In the genomic region with DNA sequence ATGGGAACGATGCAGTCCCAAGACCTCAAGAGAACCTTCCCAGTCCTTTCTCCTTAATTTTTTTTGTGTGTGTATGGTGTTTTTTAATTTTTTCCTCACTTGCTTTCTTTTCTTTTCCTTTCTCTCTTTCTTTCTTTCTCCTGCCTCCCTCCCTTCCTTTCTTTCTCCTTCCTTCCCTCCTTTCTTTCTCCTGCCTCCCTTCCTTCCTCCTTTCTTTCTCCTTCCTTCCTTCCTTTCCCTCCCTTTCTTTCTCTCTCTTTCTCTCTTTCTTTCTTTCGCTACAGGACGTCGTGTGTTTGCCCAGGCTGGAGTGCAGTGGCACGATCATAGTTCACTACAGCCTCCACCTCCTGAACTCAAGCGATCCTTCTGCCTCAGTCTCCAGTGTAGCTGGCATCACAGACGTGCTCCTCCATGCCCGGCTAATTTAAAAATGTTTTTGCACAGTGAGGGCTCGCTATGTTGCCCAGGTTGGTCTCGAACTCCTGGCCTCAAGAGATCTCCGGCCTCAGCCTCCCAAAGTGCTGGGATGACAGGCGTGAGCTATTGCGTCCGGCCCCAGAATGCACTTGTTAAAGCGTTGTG, we compare ENCODE assay signal across 8 cellular contexts. TPM values are rescaled to one million over a fixed set of nuclear protein-coding genes. Genes with fewer than 3 reads are reported as not detected.
DNase-seq lines count a peak whose midpoint lies in the region; ATAC-seq and TF ChIP-seq lines count a peak whose summit lies in the region.

No MANE protein-coding gene starts in this region.

- H3K36me3 ChIP-seq in DOHH2 (ENCODE audit: control insufficient read depth, low read length) (peaks cover 9% of the 10 kb centered on the region; the same call in 1 of the 2 replicates), SJCRH30 (no peaks in the 10 kb centered on the region), esophagus muscularis mucosa (peaks cover 0 to 14% (median 2%) of the 10 kb centered on the region in 4 donors), psoas muscle (ENCODE audit: insufficient read depth in 1 of 2, low read depth in 1 of 2) (no peaks in the 10 kb centered on the region)

- TF ChIP-seq POLR2A in esophagus muscularis mucosa (IDR thresholded peaks at IDR 0.05; ENCODE audit: low read depth), result no peak

- H3K4me3 ChIP-seq in DOHH2 (ENCODE audit: low read length) (peak overlapping the region; percentile 93), SJCRH30 (peak overlapping the region; percentile 87), esophagus muscularis mucosa (peak overlapping the region; percentile 71 to 92 (median 76)), psoas muscle (peak overlapping the region; percentile 73)

- H3F3A ChIP-seq in DOHH2 (ENCODE audit: control insufficient read depth, insufficient read depth), result peaks cover 11% of the 10 kb centered on the region

- DNase-seq in SJCRH30 (no peak), esophagus muscularis mucosa (ENCODE audit: extremely low spot score) (no peak), psoas muscle (no peak), NCI-H2107 treated with DMSO at 0.1 percent for 48 hours (lab: John Stamatoyannopoulos, UW; ENCODE audit: unreplicated experiment) (no peak), NCI-H774 (lab: John Stamatoyannopoulos, UW) (no peak), CD1c-positive myeloid dendritic cell (ENCODE audit: extremely low spot score) (no peak), COLO668 (lab: John Stamatoyannopoulos, UW; ENCODE audit: unreplicated experiment) (no peak)

- no peaks in the 10 kb centered on the region for H3K9me3 ChIP-seq in DOHH2 (ENCODE audit: control insufficient read depth, insufficient read depth, low read length)
- no peaks in the 10 kb centered on the region for H3K9me3 ChIP-seq in SJCRH30 (replicated peaks)
- no peaks in the 10 kb centered on the region for H3K9me3 ChIP-seq in esophagus muscularis mucosa
- H3K9me3 ChIP-seq in psoas muscle, result no peaks in the 10 kb centered on the region

- peak overlapping the region; percentile 78 for H3K4me2 ChIP-seq in DOHH2 (ENCODE audit: low read length)

- intact Hi-C loops in esophagus muscularis mucosa (cut with DNase I) (loop anchor here (5.0 to 10.0 kb wide), 4 partner anchors 76 to 599 kb away; a partner anchor contains a TSS), psoas muscle (cut with DNase I) (loop anchor here (1.0 to 10.0 kb wide), 5 partner anchors 12 to 1206 kb away; a partner anchor contains a TSS)

- H3K4me1 ChIP-seq in DOHH2 (ENCODE audit: control insufficient read depth, low read length) (peaks cover 19% of the 10 kb centered on the region), SJCRH30 (0 out of 2 replicates have a peak, but pooled peaks cover 5% of the 10 kb centered on the region), esophagus muscularis mucosa (peaks cover 28 to 53% (median 44%) of the 10 kb centered on the region in 4 donors), psoas muscle (peaks cover 29% of the 10 kb centered on the region)

- TF ChIP-seq EP300 in esophagus muscularis mucosa (IDR thresholded peaks at IDR 0.05), result no peak

- no peak overlapping the region for H3K27ac ChIP-seq in DOHH2 (ENCODE audit: low read depth, low read length)
- H3K27ac ChIP-seq in SJCRH30, result no peak overlapping the region
- H3K27ac ChIP-seq in esophagus muscularis mucosa (replicated peaks in 1 of 4), result peak overlapping the region; percentile 95 to 99 (median 96)
- H3K27ac ChIP-seq in psoas muscle, result peak overlapping the region; percentile 89

- H3K79me2 ChIP-seq in DOHH2 (ENCODE audit: control insufficient read depth, low read length), result peaks cover 40% of the 10 kb centered on the region

- no peaks in the 10 kb centered on the region for H3K9me2 ChIP-seq in DOHH2 (replicated peaks; ENCODE audit: control insufficient read depth, low read length)

- H3K27me3 ChIP-seq in DOHH2 (ENCODE audit: control insufficient read depth, low read length), result no peaks in the 10 kb centered on the region
- no peaks in the 10 kb centered on the region for H3K27me3 ChIP-seq in SJCRH30
- H3K27me3 ChIP-seq in esophagus muscularis mucosa, result no peaks in the 10 kb centered on the region
- H3K27me3 ChIP-seq in psoas muscle (ENCODE audit: insufficient read depth in 3 of 3, low read length in 2 of 3), result no peaks in the 10 kb centered on the region

- TF ChIP-seq CTCF in DOHH2 (IDR thresholded peaks at IDR 0.05; ENCODE audit: low read depth, low read length, poor library complexity, severe bottlenecking) (no peak), esophagus muscularis mucosa (IDR thresholded peaks at IDR 0.05) (no peak), psoas muscle (IDR thresholded peaks at IDR 0.05) (no peak)

- no peak for ATAC-seq in psoas muscle

- H4K20me1 ChIP-seq in DOHH2 (ENCODE audit: control insufficient read depth, insufficient read depth, low read depth, low read length), result 0 out of 2 replicates have a peak, but pooled peaks cover 3% of the 10 kb centered on the region

- WGBS in esophagus muscularis mucosa, result 72% methylated on average over 15 of the region's 15 CpGs
- WGBS in psoas muscle, 3 donors, result 77 to 78% (median 77%) methylated on average over 15 of the region's 15 CpGs

RNA-seq across cellular contexts. Expression of a gene that starts 0.7 kb away (rescaled TPM):
- total RNA-seq in SJCRH30 (2014; rRNA removed; shearing (Covaris generic)), result 59.1 and 63.7 TPM in 2 replicates
- total RNA-seq in esophagus muscularis mucosa (100 to 1,000 TPM in 3 of 4 donors, 10 to 100 TPM in 1; 93.3 to 131 (median 116) TPM), psoas muscle (100 to 1,000 TPM; 230 to 302 (median 270) TPM)
- 100 to 1,000 TPM; 119 to 290 (median 260) TPM for polyA plus RNA-seq in psoas muscle

RNA-seq across cellular contexts. Expression of a gene that starts 12.0 kb away (rescaled TPM):
- 40.3 TPM in 2 replicates for total RNA-seq in SJCRH30 (2014; rRNA removed; shearing (Covaris generic))
- total RNA-seq in esophagus muscularis mucosa, result 10 to 100 TPM in 3 of 4 donors, 1 to 10 TPM in 1; 7.9 to 16.4 (median 15.7) TPM
- total RNA-seq in psoas muscle, result 10 to 100 TPM; 23.8 to 34.6 (median 26.5) TPM
- polyA plus RNA-seq in psoas muscle, result 10 to 100 TPM; 29.8 to 45.4 (median 31.9) TPM

Comparison
In these comparisons a context has a peak if more than half of its experiments do, and no peak if none do; other contexts are left out.
1. H3K27ac ChIP-seq: peak in esophagus muscularis mucosa (4 of 4) and psoas muscle (single experiment); none in DOHH2 (single experiment) and SJCRH30 (single experiment).
2. Peak in every context shown above with its lines, with median percentiles within 50 percentile points of each other: H3K4me3 ChIP-seq.